In genomic region chr2:158659483-158659882, GRCh38 we compare ENCODE assay signal across 14 cellular contexts.
"Had no signal": no experiment of that assay in that cellular context is flagged by ENCODE, and none has a peak within 500 bp of the region (broad histone marks: within the 10 kb centered on the region; RNA-seq: fewer than 3 reads in every experiment).

No MANE protein-coding gene starts in this region.

- H3K27ac Mint-ChIP-seq: activated CD4-positive, alpha-beta memory T cell treated with anti-CD3 and anti-CD28 coated beads for 36 hours; activated naive CD4-positive, alpha-beta T cell treated with anti-CD3 and anti-CD28 coated beads, Interleukin-2, amount 10 ng/mL, durations not matched to agents 7 days and 5 days; mesothelial cell of epicardium; nephron; stimulated activated memory B cell treated with anti-CD40 and anti-IgM and Interleukin-4, amounts not matched to agents 10 μg/mL and 1 μg/mL and 100 μg/mL, for 72 hours had no signal

- H3K27ac ChIP-seq: spleen had no signal

- H3K36me3 Mint-ChIP-seq: activated naive CD4-positive, alpha-beta T cell treated with anti-CD3 and anti-CD28 coated beads, Interleukin-2, amount 10 ng/mL, durations not matched to agents 7 days and 5 days; stimulated activated memory B cell treated with anti-CD40 and anti-IgM and Interleukin-4, amounts not matched to agents 10 μg/mL and 1 μg/mL and 100 μg/mL, for 72 hours had no signal

- H3K9me3 ChIP-seq: spleen had no signal

- H3K4me3 ChIP-seq: spleen had no signal

- H3K27me3 ChIP-seq: spleen had no signal

- H3K4me1 ChIP-seq: spleen had no signal

- H3K9me3 Mint-ChIP-seq: activated CD4-positive, alpha-beta memory T cell treated with anti-CD3 and anti-CD28 coated beads for 36 hours; activated naive CD4-positive, alpha-beta T cell treated with anti-CD3 and anti-CD28 coated beads, Interleukin-2, amount 10 ng/mL, durations not matched to agents 7 days and 5 days; effector memory CD8-positive, alpha-beta T cell; mesothelial cell of epicardium; nephron; stimulated activated memory B cell treated with anti-CD40 and anti-IgM and Interleukin-4, amounts not matched to agents 10 μg/mL and 1 μg/mL and 100 μg/mL, for 72 hours had no signal

- DNase-seq: activated CD4-positive, alpha-beta memory T cell treated with anti-CD3 and anti-CD28 coated beads for 36 hours; activated CD4-positive, CD25-positive, alpha-beta regulatory T cell treated with anti-CD3 and anti-CD28 coated beads, Interleukin-2, amount 50 U/mL, for 72 hours; activated naive CD4-positive, alpha-beta T cell treated with anti-CD3 and anti-CD28 coated beads, Interleukin-2, amount 10 ng/mL, durations not matched to agents 7 days and 5 days; effector memory CD8-positive, alpha-beta T cell; hypothalamus; islet precursor cell; occipital lobe; posterior cingulate gyrus; retina; spleen; stimulated activated CD4-positive, alpha-beta T cell treated with anti-CD3 and anti-CD28 coated beads, Interleukin-4, amount 100 ng/mL, for 4 hours had no signal

- H3K4me3 Mint-ChIP-seq: activated CD4-positive, alpha-beta memory T cell treated with anti-CD3 and anti-CD28 coated beads for 36 hours; activated naive CD4-positive, alpha-beta T cell treated with anti-CD3 and anti-CD28 coated beads, Interleukin-2, amount 10 ng/mL, durations not matched to agents 7 days and 5 days; effector memory CD8-positive, alpha-beta T cell; mesothelial cell of epicardium; nephron; stimulated activated memory B cell treated with anti-CD40 and anti-IgM and Interleukin-4, amounts not matched to agents 10 μg/mL and 1 μg/mL and 100 μg/mL, for 72 hours had no signal

- H3K27me3 Mint-ChIP-seq: activated CD4-positive, alpha-beta memory T cell treated with anti-CD3 and anti-CD28 coated beads for 36 hours; activated naive CD4-positive, alpha-beta T cell treated with anti-CD3 and anti-CD28 coated beads, Interleukin-2, amount 10 ng/mL, durations not matched to agents 7 days and 5 days; effector memory CD8-positive, alpha-beta T cell; stimulated activated memory B cell treated with anti-CD40 and anti-IgM and Interleukin-4, amounts not matched to agents 10 μg/mL and 1 μg/mL and 100 μg/mL, for 72 hours had no signal

- H3K4me1 Mint-ChIP-seq: activated naive CD4-positive, alpha-beta T cell treated with anti-CD3 and anti-CD28 coated beads, Interleukin-2, amount 10 ng/mL, durations not matched to agents 7 days and 5 days; stimulated activated memory B cell treated with anti-CD40 and anti-IgM and Interleukin-4, amounts not matched to agents 10 μg/mL and 1 μg/mL and 100 μg/mL, for 72 hours had no signal

- ATAC-seq: effector memory CD8-positive, alpha-beta T cell; stimulated activated memory B cell treated with anti-CD40 and anti-IgM and Interleukin-4, amounts not matched to agents 10 μg/mL and 1 μg/mL and 100 μg/mL, for 72 hours had no signal
